Comparison of ENCODE assay signal across 14 cellular contexts in the genomic region with DNA sequence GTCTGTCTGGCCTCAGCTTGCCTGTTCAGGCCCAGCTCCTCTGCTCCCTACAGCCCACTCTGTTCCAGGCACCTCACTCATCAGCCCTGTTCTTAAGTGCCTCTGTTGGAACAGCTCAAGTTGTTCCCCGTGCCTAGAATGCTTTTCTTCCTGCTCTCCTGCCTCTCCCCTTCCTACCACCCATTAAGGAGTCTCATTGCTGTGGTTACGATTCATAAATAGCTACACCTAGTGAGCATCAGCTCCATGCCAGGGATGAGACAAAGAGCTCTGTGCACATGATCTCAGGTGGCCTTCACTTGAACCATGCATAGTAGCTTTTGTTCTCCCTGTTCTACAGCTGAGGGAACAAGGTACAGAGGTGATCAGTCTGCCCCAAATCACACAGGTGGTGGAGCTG. TPM values are rescaled to one million over a fixed set of nuclear protein-coding genes. Genes with fewer than 3 reads are reported as not detected.
A peak's percentile ranks its signal among the peaks of the same experiment; 100 is the strongest.
DNase-seq lines count a peak whose midpoint lies in the region; ATAC-seq, FAIRE-seq and TF ChIP-seq lines count a peak whose summit lies in the region.
"Had no signal": no experiment of that assay in that cellular context is flagged by ENCODE, and none has a peak within 500 bp of the region (broad histone marks: within the 10 kb centered on the region; RNA-seq: fewer than 3 reads in every experiment).

No MANE protein-coding gene starts in this region.

- H3K79me2 ChIP-seq in osteoblast (ENCODE audit: insufficient read depth, low read length) = no peaks in the 10 kb centered on the region

- no peak for TF ChIP-seq CTCF in bronchial epithelial cell (IDR thresholded peaks at IDR 0.05; ENCODE audit: insufficient read depth, low read length, severe bottlenecking)
- TF ChIP-seq CTCF in osteoblast (IDR thresholded peaks at IDR 0.05; ENCODE audit: extremely low read depth, low read depth, low read length) = no peak

- peak; percentile 66 for FAIRE-seq in bronchial epithelial cell (lab: Jason Lieb, UNC)
- FAIRE-seq: endometrium, H1 had no signal

- no peaks in the 10 kb centered on the region for H3K9me3 Mint-ChIP-seq in T-helper 2 cell treated with Interferon-gamma antibody and Interleukin-4, amounts not matched to agents 5 μg/mL and 100 μg/mL, for 36 hours
- H3K9me3 Mint-ChIP-seq in IgD-negative memory B cell = no peaks in the 10 kb centered on the region

- peaks cover 2% of the 10 kb centered on the region for H3K4me1 Mint-ChIP-seq in T-helper 2 cell treated with Interferon-gamma antibody and Interleukin-4, amounts not matched to agents 5 μg/mL and 100 μg/mL, for 36 hours (ENCODE audit: low read depth)
- H3K4me1 Mint-ChIP-seq in IgD-negative memory B cell = peaks cover 0 to 13% (median 4%) of the 10 kb centered on the region in 3 donors

- no peaks in the 10 kb centered on the region for H3K4me1 ChIP-seq in osteoblast (ENCODE audit: insufficient read depth, low read length)

- no peak overlapping the region for H2AFZ ChIP-seq in osteoblast (ENCODE audit: low read length)

- no peak overlapping the region for H3K27ac Mint-ChIP-seq in T-helper 2 cell treated with Interferon-gamma antibody and Interleukin-4, amounts not matched to agents 5 μg/mL and 100 μg/mL, for 36 hours
- H3K27ac Mint-ChIP-seq in IgD-negative memory B cell = peak overlapping the region in 1 of 3 donors; percentile 33

- H3K27ac ChIP-seq in osteoblast (ENCODE audit: low read depth, low read length) = no peak overlapping the region

- peaks cover 45% of the 10 kb centered on the region for H3K27me3 Mint-ChIP-seq in T-helper 2 cell treated with Interferon-gamma antibody and Interleukin-4, amounts not matched to agents 5 μg/mL and 100 μg/mL, for 36 hours (ENCODE audit: low read depth)
- peaks cover 4% of the 10 kb centered on the region for H3K27me3 Mint-ChIP-seq in IgD-negative memory B cell

- no peak overlapping the region for H3K4me2 ChIP-seq in osteoblast (ENCODE audit: insufficient read depth, low read length)
- H3K4me2 ChIP-seq: SK-N-SH had no signal

- H3K36me3 Mint-ChIP-seq in T-helper 2 cell treated with Interferon-gamma antibody and Interleukin-4, amounts not matched to agents 5 μg/mL and 100 μg/mL, for 36 hours (ENCODE audit: low read depth) = no peaks in the 10 kb centered on the region
- no peaks in the 10 kb centered on the region for H3K36me3 Mint-ChIP-seq in IgD-negative memory B cell

- no peaks in the 10 kb centered on the region for H3K9me3 ChIP-seq in osteoblast (ENCODE audit: low read depth, low read length)
- H3K9me3 ChIP-seq: SK-N-SH had no signal

- H4K20me1 ChIP-seq in osteoblast (ENCODE audit: insufficient read depth, low read length) = peaks cover 4% of the 10 kb centered on the region

- DNase-seq in T-helper 2 cell treated with Interferon-gamma antibody and Interleukin-4, amounts not matched to agents 5 μg/mL and 100 μg/mL, for 36 hours (ENCODE audit: low spot score) = no peak
- no peak for DNase-seq in T-helper 2 cell
- peak; percentile 42 for DNase-seq in bronchial epithelial cell (ENCODE audit: low read depth)
- DNase-seq in osteoblast (ENCODE audit: insufficient read length, low spot score, missing footprints) = peak; percentile 80
- DNase-seq: activated CD8-positive, alpha-beta memory T cell treated with anti-CD3 and anti-CD28 coated beads for 24 hours; NCI-H524 treated with DMSO at 0.1 percent for 48 hours; SK-N-SH had no signal

- no peak for ATAC-seq in GM18519 (IDR thresholded peaks at IDR 0.05; ENCODE audit: low FRiP score, unreplicated experiment)
- no peak for ATAC-seq in HG03135 (IDR thresholded peaks at IDR 0.05; ENCODE audit: unreplicated experiment)
- ATAC-seq in GM21526 (IDR thresholded peaks at IDR 0.05; ENCODE audit: low FRiP score, unreplicated experiment) = no peak

- H3K4me3 Mint-ChIP-seq in T-helper 2 cell treated with Interferon-gamma antibody and Interleukin-4, amounts not matched to agents 5 μg/mL and 100 μg/mL, for 36 hours = peak overlapping the region; percentile 62
- peak overlapping the region; percentile 23 to 83 (median 62) for H3K4me3 Mint-ChIP-seq in IgD-negative memory B cell

- H3K27me3 ChIP-seq in bronchial epithelial cell (ENCODE audit: control insufficient read depth, insufficient read depth, low read length) = peaks cover 2% of the 10 kb centered on the region
- H3K27me3 ChIP-seq in osteoblast (ENCODE audit: insufficient read depth, low read length) = peaks cover 45% of the 10 kb centered on the region

- H3K4me3 ChIP-seq in bronchial epithelial cell (ENCODE audit: low read depth, low read length) = no peak overlapping the region
- H3K4me3 ChIP-seq in osteoblast (ENCODE audit: insufficient read depth, low read length) = no peak overlapping the region

- H3K36me3 ChIP-seq in bronchial epithelial cell (ENCODE audit: control insufficient read depth, insufficient read depth, low read length) (no peaks in the 10 kb centered on the region), osteoblast (ENCODE audit: insufficient read depth, low read length) (no peaks in the 10 kb centered on the region)

RNA-seq across cellular contexts. Expression of gene PSD2, which starts 54.3 kb away (rescaled TPM):
- not detected for polyA plus RNA-seq in IgD-negative memory B cell
- total RNA-seq in bronchial epithelial cell (under 0.01 TPM in 1 of 2 replicates, not detected in the other), osteoblast (0.29 and 0.36 TPM in 2 replicates)
- polyA plus RNA-seq: AG04450 had no signal

Comparison
In these comparisons a context has a peak if more than half of its experiments do, and no peak if none do; other contexts are left out.
1. DNase-seq: peak in bronchial epithelial cell (single experiment) and osteoblast (single experiment); none in T-helper 2 cell treated with Interferon-gamma antibody and Interleukin-4, amounts not matched to agents 5 μg/mL and 100 μg/mL, for 36 hours (single experiment) and T-helper 2 cell (0 of 5).